ENCODE assay signal across 9 cellular contexts in the genomic region with DNA sequence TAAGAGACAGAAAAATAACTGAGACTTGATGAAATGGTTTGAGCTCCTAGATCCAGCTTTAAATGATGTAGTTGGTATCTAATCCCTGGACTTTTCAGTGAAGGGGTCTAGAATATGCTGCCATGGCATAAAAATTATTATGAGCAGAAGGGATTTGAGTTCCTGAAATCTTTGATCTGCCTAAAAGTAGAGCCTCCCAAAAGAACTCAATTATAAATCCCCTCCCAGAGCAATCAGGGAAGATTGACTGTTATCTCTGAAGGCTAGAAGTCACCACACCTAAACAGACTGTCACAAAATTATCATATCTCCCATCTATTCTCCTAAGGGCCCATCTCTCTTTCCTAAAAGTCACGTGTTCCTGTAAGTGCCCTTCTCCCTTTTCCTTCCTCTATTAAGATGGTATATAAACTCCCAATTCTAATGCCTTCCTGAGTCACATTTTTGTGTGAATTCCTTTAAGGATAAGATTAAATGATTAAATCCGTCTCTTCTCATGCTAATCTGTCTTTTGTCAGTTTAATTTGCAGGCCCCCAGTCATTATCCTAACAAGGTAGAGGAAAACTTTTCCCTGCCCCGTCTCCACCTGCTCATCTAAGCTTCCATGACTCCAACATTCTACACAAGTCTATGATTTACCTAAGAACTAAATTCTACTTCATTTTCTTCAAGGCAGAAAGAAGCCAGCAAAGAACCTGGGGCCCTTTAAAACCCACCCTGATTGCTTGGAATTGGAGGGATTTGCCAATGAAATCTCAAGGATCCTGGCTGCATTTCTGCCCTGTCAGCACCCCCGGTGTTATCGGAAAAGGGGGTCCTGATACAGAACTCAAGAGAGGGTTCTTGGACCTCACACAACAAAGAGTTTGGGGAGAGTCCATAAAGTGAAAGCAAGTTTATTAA. TPM values are rescaled to one million over a fixed set of nuclear protein-coding genes. Genes with fewer than 3 reads are reported as not detected.
DNase-seq lines count a peak whose midpoint lies in the region; ATAC-seq and TF ChIP-seq lines count a peak whose summit lies in the region.
"Had no signal": no experiment of that assay in that cellular context is flagged by ENCODE, and none has a peak within 500 bp of the region (broad histone marks: within the 10 kb centered on the region; RNA-seq: fewer than 3 reads in every experiment).

No MANE protein-coding gene starts in this region.

- H3K9me3 ChIP-seq in heart right ventricle = no peaks in the 10 kb centered on the region
- H3K9me3 ChIP-seq in muscle layer of duodenum (ENCODE audit: control insufficient read depth in 1 of 2, low read length in 2 of 2) = no peaks in the 10 kb centered on the region
- H3K9me3 ChIP-seq in aorta (ENCODE audit: control insufficient read depth, low read length) = no peaks in the 10 kb centered on the region

- H3K4me1 ChIP-seq in heart right ventricle = peaks cover 8 to 47% (median 20%) of the 10 kb centered on the region in 9 donors
- peaks cover 4 to 12% of the 10 kb centered on the region in 2 donors for H3K4me1 ChIP-seq in muscle layer of duodenum (ENCODE audit: control insufficient read depth in 1 of 2, insufficient read depth in 2 of 2, low read length in 2 of 2)
- no peaks in the 10 kb centered on the region for H3K4me1 ChIP-seq in aorta (ENCODE audit: control insufficient read depth in 1 of 2, insufficient read depth in 2 of 2, low read length in 2 of 2)

- intact Hi-C loops in heart right ventricle (cut with DNase I) (loop anchor here in 1 of 10 donors (5.0 kb wide), 1 partner anchor 44 kb away; no protein-coding TSS in a partner anchor), Right ventricle myocardium inferior (cut with DNase I) (no loop called here), aorta (cut with DNase I) (no loop called here), head of caudate nucleus (cut with DNase I) (no loop called here)

- H3K36me3 ChIP-seq in heart right ventricle = no peaks in the 10 kb centered on the region
- peaks cover 0 to 9% of the 10 kb centered on the region in 2 donors for H3K36me3 ChIP-seq in muscle layer of duodenum (ENCODE audit: control insufficient read depth in 1 of 2, insufficient read depth in 2 of 2, low read length in 2 of 2)
- no peaks in the 10 kb centered on the region for H3K36me3 ChIP-seq in aorta (ENCODE audit: control insufficient read depth in 1 of 2, insufficient read depth in 2 of 2, low read length in 1 of 2)

- no peaks in the 10 kb centered on the region for H3K9me3 Mint-ChIP-seq in chondrocyte (ENCODE audit: low read depth)
- H3K9me3 Mint-ChIP-seq in stimulated activated memory B cell treated with anti-CD40 and anti-IgM and Interleukin-4, amounts not matched to agents 10 μg/mL and 1 μg/mL and 100 μg/mL, for 72 hours = no peaks in the 10 kb centered on the region

- peak overlapping the region; percentile 46 to 87 (median 83) for H3K27ac ChIP-seq in heart right ventricle
- H3K27ac ChIP-seq in muscle layer of duodenum (ENCODE audit: low read length) = peak overlapping the region; percentile 90
- H3K27ac ChIP-seq in aorta (ENCODE audit: low read depth in 1 of 2, low read length in 2 of 2) = peak overlapping the region; percentile 2 to 35

- H3K27me3 ChIP-seq in heart right ventricle (no peaks in the 10 kb centered on the region), muscle layer of duodenum (ENCODE audit: low read depth, low read length) (no peaks in the 10 kb centered on the region), aorta (ENCODE audit: control insufficient read depth in 1 of 2, insufficient read depth in 2 of 2, low read length in 1 of 2) (no peaks in the 10 kb centered on the region)

- TF ChIP-seq CTCF in heart right ventricle (IDR thresholded peaks at IDR 0.05) (no peak), chondrocyte (IDR thresholded peaks at IDR 0.05) (no peak)

- DNase-seq in heart right ventricle = no peak
- DNase-seq in Right ventricle myocardium inferior (ENCODE audit: missing footprints) = no peak
- DNase-seq in chondrocyte (ENCODE audit: low spot score) = no peak
- no peak for DNase-seq in aorta
- no peak for DNase-seq in AML-193 (lab: John Stamatoyannopoulos, UW)
- DNase-seq in head of caudate nucleus = no peak
- DNase-seq: NCI-H1092 had no signal

- H3K4me3 ChIP-seq in heart right ventricle (no peak overlapping the region), muscle layer of duodenum (ENCODE audit: low read depth in 1 of 2, low read length in 2 of 2) (no peak overlapping the region), aorta (ENCODE audit: low read length in 2 of 2) (no peak overlapping the region)

- H3K27ac Mint-ChIP-seq in chondrocyte (ENCODE audit: unreplicated experiment) = peak overlapping the region; percentile 99
- H3K27ac Mint-ChIP-seq in stimulated activated memory B cell treated with anti-CD40 and anti-IgM and Interleukin-4, amounts not matched to agents 10 μg/mL and 1 μg/mL and 100 μg/mL, for 72 hours = no peak overlapping the region

- peak overlapping the region; percentile 43 for H3K4me3 Mint-ChIP-seq in chondrocyte (ENCODE audit: unreplicated experiment)
- H3K4me3 Mint-ChIP-seq in stimulated activated memory B cell treated with anti-CD40 and anti-IgM and Interleukin-4, amounts not matched to agents 10 μg/mL and 1 μg/mL and 100 μg/mL, for 72 hours = no peak overlapping the region

- peaks cover 45% of the 10 kb centered on the region for H3K4me1 Mint-ChIP-seq in chondrocyte (ENCODE audit: low read depth)
- H3K4me1 Mint-ChIP-seq in stimulated activated memory B cell treated with anti-CD40 and anti-IgM and Interleukin-4, amounts not matched to agents 10 μg/mL and 1 μg/mL and 100 μg/mL, for 72 hours = no peaks in the 10 kb centered on the region

- no peaks in the 10 kb centered on the region for H3K36me3 Mint-ChIP-seq in chondrocyte (ENCODE audit: low read depth)
- no peaks in the 10 kb centered on the region for H3K36me3 Mint-ChIP-seq in stimulated activated memory B cell treated with anti-CD40 and anti-IgM and Interleukin-4, amounts not matched to agents 10 μg/mL and 1 μg/mL and 100 μg/mL, for 72 hours

- ATAC-seq in heart right ventricle (no peak), Right ventricle myocardium inferior (no peak), aorta (ENCODE audit: low FRiP score) (no peak)
- ATAC-seq in stimulated activated memory B cell treated with anti-CD40 and anti-IgM and Interleukin-4, amounts not matched to agents 10 μg/mL and 1 μg/mL and 100 μg/mL, for 72 hours = no peak

- no peaks in the 10 kb centered on the region for H3K27me3 Mint-ChIP-seq in chondrocyte (ENCODE audit: low read depth)
- peaks cover 52% of the 10 kb centered on the region for H3K27me3 Mint-ChIP-seq in stimulated activated memory B cell treated with anti-CD40 and anti-IgM and Interleukin-4, amounts not matched to agents 10 μg/mL and 1 μg/mL and 100 μg/mL, for 72 hours

- WGBS in heart right ventricle, 2 donors = 67 to 76% methylated on average over 5 of the region's 5 CpGs
- WGBS in aorta, 2 donors = 40 to 64% methylated on average over 5 of the region's 5 CpGs

RNA-seq across cellular contexts. Expression of a gene that starts 47.1 kb away (rescaled TPM):
- total RNA-seq in heart right ventricle (10 to 100 TPM in 9 of 10 donors, 1 to 10 TPM in 1; 8.2 to 14.7 (median 12.4) TPM), Right ventricle myocardium inferior (13.2 TPM), chondrocyte (14.1 to 20.8 TPM (median 18.5 TPM) in 3 replicates), aorta (10 to 100 TPM; 25.9 to 29.4 TPM)
- polyA plus RNA-seq in heart right ventricle (1 to 10 TPM; 4.5 to 9.8 TPM), aorta (1 to 10 TPM; 4.3 to 6.8 TPM)

Comparison
In these comparisons a context has a peak if more than half of its experiments do, and no peak if none do; other contexts are left out.
1. H3K27ac ChIP-seq: peak in every context shown above with its lines; median percentile 90 in muscle layer of duodenum; 83 in heart right ventricle; 18 in aorta.